ENCODE assay signal across 21 cellular contexts in genomic region chr9:130472184-130472705, GRCh38. TPM values are rescaled to one million over a fixed set of nuclear protein-coding genes. Genes with fewer than 3 reads are reported as not detected.
DNase-seq lines count a peak whose midpoint lies in the region; ATAC-seq and TF ChIP-seq lines count a peak whose summit lies in the region.
"Had no signal": no experiment of that assay in that cellular context is flagged by ENCODE, and none has a peak within 500 bp of the region (broad histone marks: within the 10 kb centered on the region; RNA-seq: fewer than 3 reads in every experiment).

No MANE protein-coding gene starts in this region.

- no peak overlapping the region for H3K27ac ChIP-seq in BLaER1
- 0 out of 2 replicates have a peak overlapping the region, but pooled peaks have one; percentile 34 for H3K27ac ChIP-seq in HUES6 (ENCODE audit: low read depth, low read length)
- no peak overlapping the region for H3K27ac ChIP-seq in SK-N-MC
- no peak overlapping the region for H3K27ac ChIP-seq in transverse colon
- H3K27ac ChIP-seq: C4-2B, HL-60 had no signal

- in situ Hi-C loops in transverse colon (cut with MboI; ENCODE audit: low pct_ligation_motif_present in 1 of 4, low pct_unique_long_range_greater_than_20kb in 1 of 4, low sequenced_read_pairs in 3 of 4) = loop anchor here in 1 of 4 donors (10.0 kb wide), 1 partner anchor 203 kb away; no protein-coding TSS in a partner anchor

- H3K4me3 ChIP-seq in BLaER1 (no peak overlapping the region), HUES6 (ENCODE audit: low read depth, low read length) (no peak overlapping the region), SK-N-MC (no peak overlapping the region), transverse colon (no peak overlapping the region)
- H3K4me3 ChIP-seq: HAP-1 had no signal

- H3K36me3 ChIP-seq in BLaER1 = peaks cover 15% of the 10 kb centered on the region; the same call in 1 of the 2 replicates
- peaks cover 10% of the 10 kb centered on the region; the same call in 1 of the 2 replicates for H3K36me3 ChIP-seq in HUES6 (ENCODE audit: control insufficient read depth, insufficient read depth, low read length)
- peaks cover 16% of the 10 kb centered on the region; the same call in 1 of the 2 replicates for H3K36me3 ChIP-seq in SK-N-MC (ENCODE audit: insufficient read depth, low read length)
- H3K36me3 ChIP-seq in transverse colon = no peaks in the 10 kb centered on the region
- H3K36me3 ChIP-seq: HAP-1 had no signal

- ATAC-seq in HG03025 (IDR thresholded peaks at IDR 0.05; ENCODE audit: low FRiP score, unreplicated experiment) = no peak
- no peak for ATAC-seq in HG03097 (IDR thresholded peaks at IDR 0.05; ENCODE audit: low FRiP score, unreplicated experiment)
- ATAC-seq: Right ventricle myocardium inferior had no signal

- no peak for TF ChIP-seq POLR2A in transverse colon (IDR thresholded peaks at IDR 0.05)

- intact Hi-C loops in transverse colon (cut with DNase I; ENCODE audit: low total_unique reads) = no loop called here

- H3K9ac ChIP-seq in BLaER1 (no peak overlapping the region), HUES6 (ENCODE audit: low read length) (no peak overlapping the region), SK-N-MC (ENCODE audit: insufficient read length) (peak overlapping the region; percentile 17)

- no peak for DNase-seq in SK-N-MC (ENCODE audit: low read depth, low spot score)
- peak; percentile 24 for DNase-seq in left kidney (ENCODE audit: low read depth, low spot score)
- DNase-seq in stimulated activated CD4-positive, alpha-beta T cell treated with anti-CD3 and anti-CD28 coated beads, Interleukin-4, amount 100 ng/mL, for 1 hour = no peak
- DNase-seq in transverse colon = no peak
- DNase-seq: 8988T; Calu3; CD8-positive, alpha-beta memory T cell; GDM1; NCI-H1105; NCI-H146; NCI-H2029; NCI-H524 treated with DMSO at 0.1 percent for 48 hours; OCI-M1 had no signal

- no peaks in the 10 kb centered on the region for H3K27me3 ChIP-seq in BLaER1
- H3K27me3 ChIP-seq in HUES6 (ENCODE audit: control insufficient read depth, insufficient read depth, low read length) = peaks cover 7% of the 10 kb centered on the region; the same call in 1 of the 2 replicates
- peaks cover 11% of the 10 kb centered on the region for H3K27me3 ChIP-seq in transverse colon

- H3K4me1 ChIP-seq in BLaER1 (peaks cover 12% of the 10 kb centered on the region), HUES6 (ENCODE audit: control insufficient read depth, insufficient read depth, low read length) (peaks cover 34% of the 10 kb centered on the region), transverse colon (no peaks in the 10 kb centered on the region)
- H3K4me1 ChIP-seq: HAP-1 had no signal

- WGBS in transverse colon (ENCODE audit: low coverage in 1 of 2), 2 donors = 86% methylated on average over 19 of the region's 19 CpGs; no CpG with 5 or more reads in 1 of the 2 donors

- H3K9me3 ChIP-seq in BLaER1 (no peaks in the 10 kb centered on the region), HUES6 (ENCODE audit: control insufficient read depth, insufficient read depth, low read depth, low read length) (no peaks in the 10 kb centered on the region), SK-N-MC (ENCODE audit: low read depth, low read length) (no peaks in the 10 kb centered on the region), transverse colon (no peaks in the 10 kb centered on the region)
- H3K9me3 ChIP-seq: HAP-1 had no signal

- no peak for TF ChIP-seq EP300 in transverse colon (IDR thresholded peaks at IDR 0.05; ENCODE audit: low read depth)

- H4K20me1 ChIP-seq in BLaER1 = peaks cover 57% of the 10 kb centered on the region; the same call in 1 of the 2 replicates

- TF ChIP-seq CTCF in transverse colon (IDR thresholded peaks at IDR 0.05) = no peak

- H3K4me2 ChIP-seq in BLaER1 = 0 out of 2 replicates have a peak overlapping the region, but pooled peaks have one; percentile 14

RNA-seq across cellular contexts. Expression of gene ASS1, which starts 27.5 kb away (rescaled TPM):
- 100 to 1,000 TPM in 3 of 4 donors, 10 to 100 TPM in 1; 57.9 to 345 (median 266) TPM for total RNA-seq in transverse colon
